Comparison of ENCODE assay signal across 9 cellular contexts in genomic region chr20:23152308-23152892, GRCh38.
DNase-seq lines count a peak whose midpoint lies in the region; ATAC-seq and TF ChIP-seq lines count a peak whose summit lies in the region.
"Had no signal": no experiment of that assay in that cellular context is flagged by ENCODE, and none has a peak within 500 bp of the region (broad histone marks: within the 10 kb centered on the region; RNA-seq: fewer than 3 reads in every experiment).

No MANE protein-coding gene starts in this region.

- H3K23ac ChIP-seq in mesenchymal stem cell (ENCODE audit: low read length in 2 of 2): no peak overlapping the region

- H4K8ac ChIP-seq in mesenchymal stem cell (ENCODE audit: low read length): peak overlapping the region; percentile 78

- no peaks in the 10 kb centered on the region for H3K36me3 ChIP-seq in mesenchymal stem cell (ENCODE audit: control insufficient read depth in 1 of 2, insufficient read depth in 2 of 2, low read depth in 1 of 2, low read length in 2 of 2)

- peaks cover 30% of the 10 kb centered on the region for H3K4me1 ChIP-seq in mesenchymal stem cell (ENCODE audit: control insufficient read depth, insufficient read depth, low read depth, low read length)

- H2BK12ac ChIP-seq in mesenchymal stem cell (ENCODE audit: low read length in 2 of 2): peak overlapping the region in 1 of 2 experiments; percentile 4

- H3K27ac ChIP-seq in mesenchymal stem cell (ENCODE audit: low read length, poor library complexity, severe bottlenecking): no peak overlapping the region

- no peak for TF ChIP-seq CTCF in natural killer cell (IDR thresholded peaks at IDR 0.05)

- no peaks in the 10 kb centered on the region for H3K9me3 ChIP-seq in mesenchymal stem cell (ENCODE audit: control insufficient read depth, low read length)

- H3K36me3 Mint-ChIP-seq in natural killer cell: no peaks in the 10 kb centered on the region
- no peaks in the 10 kb centered on the region for H3K36me3 Mint-ChIP-seq in natural killer cell treated with Interleukin-12 subunit alpha and Interleukin-12 subunit beta and Interleukin-15 and Interleukin-18, amount 100 ng/mL, for 72 hours

- no peak overlapping the region for H3K4me3 Mint-ChIP-seq in natural killer cell
- H3K4me3 Mint-ChIP-seq in natural killer cell treated with Interleukin-12 subunit alpha and Interleukin-12 subunit beta and Interleukin-15 and Interleukin-18, amount 100 ng/mL, for 72 hours: no peak overlapping the region
- H3K4me3 Mint-ChIP-seq: activated T-cell treated with anti-CD3 and anti-CD28 coated beads, Interleukin-2, amount 50 U/mL, for 4 hours had no signal

- H2BK120ac ChIP-seq in mesenchymal stem cell (ENCODE audit: low read depth, low read length): no peak overlapping the region

- no peak overlapping the region for H2AK5ac ChIP-seq in mesenchymal stem cell (ENCODE audit: low read length, severe bottlenecking)

- 2% methylated on average over 8 of the region's 9 CpGs for WGBS in mesenchymal stem cell

- H2BK5ac ChIP-seq in mesenchymal stem cell (ENCODE audit: low read depth, low read length, poor library complexity, severe bottlenecking): no peak overlapping the region

- DNase-seq in natural killer cell (no peak), dedifferentiated amniotic fluid mesenchymal stem cell (ENCODE audit: extremely low spot score) (peak; percentile 22), mesenchymal stem cell (peak; percentile 97), NCI-H1436 (lab: John Stamatoyannopoulos, UW) (no peak), DMS153 (lab: John Stamatoyannopoulos, UW) (no peak), occipital lobe (lab: John Stamatoyannopoulos, UW) (no peak)
- no peak for DNase-seq in natural killer cell treated with Interleukin-12 subunit alpha and Interleukin-12 subunit beta and Interleukin-15 and Interleukin-18, amount 100 ng/mL, for 72 hours (ENCODE audit: low spot score)
- DNase-seq: activated T-cell treated with anti-CD3 and anti-CD28 coated beads, Interleukin-2, amount 50 U/mL, for 4 hours had no signal

- no peaks in the 10 kb centered on the region for H3K9me3 Mint-ChIP-seq in natural killer cell
- H3K9me3 Mint-ChIP-seq in natural killer cell treated with Interleukin-12 subunit alpha and Interleukin-12 subunit beta and Interleukin-15 and Interleukin-18, amount 100 ng/mL, for 72 hours: no peaks in the 10 kb centered on the region
- H3K9me3 Mint-ChIP-seq: activated T-cell treated with anti-CD3 and anti-CD28 coated beads, Interleukin-2, amount 50 U/mL, for 4 hours had no signal

- H3K27ac Mint-ChIP-seq in natural killer cell: no peak overlapping the region
- H3K27ac Mint-ChIP-seq in natural killer cell treated with Interleukin-12 subunit alpha and Interleukin-12 subunit beta and Interleukin-15 and Interleukin-18, amount 100 ng/mL, for 72 hours: no peak overlapping the region

- H3K4me2 ChIP-seq in mesenchymal stem cell (ENCODE audit: low read length, poor library complexity, severe bottlenecking): no peak overlapping the region

- H3K4ac ChIP-seq in mesenchymal stem cell (ENCODE audit: low read depth in 1 of 2, low read length in 2 of 2): peak overlapping the region in 1 of 2 experiments; percentile 12

- intact Hi-C loops in natural killer cell (cut with micrococcal nuclease): no loop called here

- ATAC-seq in natural killer cell (peak; percentile 42 to 51 (median 44)), GM19455 (IDR thresholded peaks at IDR 0.05; ENCODE audit: unreplicated experiment) (no peak)
- no peak for ATAC-seq in natural killer cell treated with Interleukin-12 subunit alpha and Interleukin-12 subunit beta and Interleukin-15 and Interleukin-18, amount 100 ng/mL, for 72 hours
- ATAC-seq: activated T-cell treated with anti-CD3 and anti-CD28 coated beads, Interleukin-2, amount 50 U/mL, for 4 hours had no signal

- H3K27me3 Mint-ChIP-seq in natural killer cell (ENCODE audit: low read depth in 2 of 2): no peaks in the 10 kb centered on the region
- H3K27me3 Mint-ChIP-seq in natural killer cell treated with Interleukin-12 subunit alpha and Interleukin-12 subunit beta and Interleukin-15 and Interleukin-18, amount 100 ng/mL, for 72 hours: peaks cover 0 to 13% of the 10 kb centered on the region in 2 donors

- no peaks in the 10 kb centered on the region for H3K27me3 ChIP-seq in mesenchymal stem cell (ENCODE audit: control insufficient read depth in 1 of 2, insufficient read depth in 1 of 2, low read length in 2 of 2)

- no peak overlapping the region for H3K14ac ChIP-seq in mesenchymal stem cell (ENCODE audit: low read length in 2 of 2)

- H3K4me3 ChIP-seq in mesenchymal stem cell (ENCODE audit: insufficient read depth in 1 of 2, low read depth in 1 of 2, low read length in 2 of 2): no peak overlapping the region

- H3K18ac ChIP-seq in mesenchymal stem cell (ENCODE audit: low read depth in 1 of 2, low read length in 2 of 2): peak overlapping the region in 1 of 2 experiments; percentile 40

- peak overlapping the region; percentile 69 for H3K9ac ChIP-seq in mesenchymal stem cell (ENCODE audit: low read length)

- peak overlapping the region; percentile 20 for H2AFZ ChIP-seq in mesenchymal stem cell (ENCODE audit: low read depth, low read length)

- H3K79me1 ChIP-seq in mesenchymal stem cell (replicated peaks; ENCODE audit: low read length, poor library complexity, severe bottlenecking): no peaks in the 10 kb centered on the region

- H2BK15ac ChIP-seq in mesenchymal stem cell (ENCODE audit: low read depth, poor library complexity, severe bottlenecking): no peak overlapping the region

- H3K4me1 Mint-ChIP-seq in natural killer cell: peaks cover 7 to 13% of the 10 kb centered on the region in 2 donors
- H3K4me1 Mint-ChIP-seq in natural killer cell treated with Interleukin-12 subunit alpha and Interleukin-12 subunit beta and Interleukin-15 and Interleukin-18, amount 100 ng/mL, for 72 hours (ENCODE audit: low read depth in 2 of 2): peaks cover 20 to 27% of the 10 kb centered on the region in 2 donors

- H4K91ac ChIP-seq in mesenchymal stem cell (ENCODE audit: low read length): no peak overlapping the region

Comparison
In these comparisons a context has a peak if more than half of its experiments do, and no peak if none do; other contexts are left out.
1. ATAC-seq: peak in natural killer cell (3 of 3); none in natural killer cell treated with Interleukin-12 subunit alpha and Interleukin-12 subunit beta and Interleukin-15 and Interleukin-18, amount 100 ng/mL, for 72 hours (0 of 2) and GM19455 (single experiment).
2. DNase-seq: peak in dedifferentiated amniotic fluid mesenchymal stem cell (single experiment) and mesenchymal stem cell (single experiment); none in natural killer cell (single experiment), natural killer cell treated with Interleukin-12 subunit alpha and Interleukin-12 subunit beta and Interleukin-15 and Interleukin-18, amount 100 ng/mL, for 72 hours (single experiment), NCI-H1436 (single experiment), DMS153 (single experiment) and occipital lobe (single experiment).